In genomic region chr17:5619088-5619740, GRCh38 we compare ENCODE assay signal across 11 cellular contexts. TPM values are rescaled to one million over a fixed set of nuclear protein-coding genes. Genes with fewer than 3 reads are reported as not detected.
DNase-seq lines count a peak whose midpoint lies in the region; ATAC-seq and TF ChIP-seq lines count a peak whose summit lies in the region.
"Had no signal": no experiment of that assay in that cellular context is flagged by ENCODE, and none has a peak within 500 bp of the region (broad histone marks: within the 10 kb centered on the region; RNA-seq: fewer than 3 reads in every experiment).

No MANE protein-coding gene starts in this region.

- DNase-seq in activated CD4-positive, alpha-beta memory T cell treated with anti-CD3 and anti-CD28 coated beads for 36 hours, result peak; percentile 34
- no peak for DNase-seq in activated CD4-positive, alpha-beta memory T cell treated with anti-CD3 and anti-CD28 coated beads, Interleukin-2, amount 10 ng/mL, durations not matched to agents 7 days and 5 days
- DNase-seq in GM10266 (ENCODE audit: extremely low spot score), result peak; percentile 28
- peak; percentile 37 to 73 for DNase-seq in NCI-H1930 (lab: John Stamatoyannopoulos, UW)
- DNase-seq in AML-193 (lab: John Stamatoyannopoulos, UW), result no peak
- DNase-seq in T1000 (lab: John Stamatoyannopoulos, UW), result no peak
- DNase-seq in CD1c-positive myeloid dendritic cell (ENCODE audit: extremely low spot score), result no peak
- DNase-seq: activated gamma-delta T cell, endodermal cell, kidney glomerular epithelial cell had no signal

- H3K36me3 Mint-ChIP-seq in activated CD4-positive, alpha-beta memory T cell treated with anti-CD3 and anti-CD28 coated beads for 36 hours, result no peaks in the 10 kb centered on the region
- H3K36me3 Mint-ChIP-seq in activated CD4-positive, alpha-beta memory T cell treated with anti-CD3 and anti-CD28 coated beads, Interleukin-2, amount 10 ng/mL, durations not matched to agents 7 days and 5 days (ENCODE audit: low read depth), result no peaks in the 10 kb centered on the region
- no peaks in the 10 kb centered on the region for H3K36me3 Mint-ChIP-seq in activated T-helper 17 cell treated with anti-CD3 and anti-CD28 coated beads, Interleukin-2, amount 50 U/mL, for 72 hours (ENCODE audit: low read depth)

- TF ChIP-seq CTCF in GM10266 (IDR thresholded peaks at IDR 0.05; ENCODE audit: control insufficient read depth, insufficient read depth, low read depth, missing control alignments), result no peak

- no peak overlapping the region for H3K27ac Mint-ChIP-seq in activated CD4-positive, alpha-beta memory T cell treated with anti-CD3 and anti-CD28 coated beads for 36 hours
- no peak overlapping the region for H3K27ac Mint-ChIP-seq in activated CD4-positive, alpha-beta memory T cell treated with anti-CD3 and anti-CD28 coated beads, Interleukin-2, amount 10 ng/mL, durations not matched to agents 7 days and 5 days
- no peak overlapping the region for H3K27ac Mint-ChIP-seq in activated T-helper 17 cell treated with anti-CD3 and anti-CD28 coated beads, Interleukin-2, amount 50 U/mL, for 72 hours
- H3K27ac Mint-ChIP-seq: endodermal cell had no signal

- peak; percentile 70 for ATAC-seq in activated T-helper 17 cell treated with anti-CD3 and anti-CD28 coated beads, Interleukin-2, amount 50 U/mL, for 72 hours (replicated peaks)

- POLR2A ChIA-PET in activated CD4-positive, alpha-beta memory T cell treated with anti-CD3 and anti-CD28 coated beads for 36 hours (lab: Charles Lee), result interaction anchor here (0.5 kb wide), 1 partner anchor 348 kb away, joined by 3 read pairs; no protein-coding TSS in a partner anchor
- POLR2A ChIA-PET in activated CD4-positive, alpha-beta memory T cell treated with anti-CD3 and anti-CD28 coated beads, Interleukin-2, amount 10 ng/mL, durations not matched to agents 7 days and 5 days (lab: Charles Lee), result no interaction called here

- H3K9me3 Mint-ChIP-seq in activated CD4-positive, alpha-beta memory T cell treated with anti-CD3 and anti-CD28 coated beads for 36 hours, result no peaks in the 10 kb centered on the region
- no peaks in the 10 kb centered on the region for H3K9me3 Mint-ChIP-seq in activated CD4-positive, alpha-beta memory T cell treated with anti-CD3 and anti-CD28 coated beads, Interleukin-2, amount 10 ng/mL, durations not matched to agents 7 days and 5 days
- H3K9me3 Mint-ChIP-seq in activated T-helper 17 cell treated with anti-CD3 and anti-CD28 coated beads, Interleukin-2, amount 50 U/mL, for 72 hours, result no peaks in the 10 kb centered on the region
- H3K9me3 Mint-ChIP-seq: endodermal cell had no signal

- peak overlapping the region; percentile 31 for H3K4me3 Mint-ChIP-seq in activated CD4-positive, alpha-beta memory T cell treated with anti-CD3 and anti-CD28 coated beads for 36 hours
- no peak overlapping the region for H3K4me3 Mint-ChIP-seq in activated CD4-positive, alpha-beta memory T cell treated with anti-CD3 and anti-CD28 coated beads, Interleukin-2, amount 10 ng/mL, durations not matched to agents 7 days and 5 days
- H3K4me3 Mint-ChIP-seq in activated T-helper 17 cell treated with anti-CD3 and anti-CD28 coated beads, Interleukin-2, amount 50 U/mL, for 72 hours, result peak overlapping the region; percentile 69
- H3K4me3 Mint-ChIP-seq: endodermal cell had no signal

- H3K27me3 Mint-ChIP-seq in activated CD4-positive, alpha-beta memory T cell treated with anti-CD3 and anti-CD28 coated beads for 36 hours, result peaks cover 11% of the 10 kb centered on the region
- H3K27me3 Mint-ChIP-seq in activated CD4-positive, alpha-beta memory T cell treated with anti-CD3 and anti-CD28 coated beads, Interleukin-2, amount 10 ng/mL, durations not matched to agents 7 days and 5 days, result peaks cover 18% of the 10 kb centered on the region
- peaks cover 25% of the 10 kb centered on the region for H3K27me3 Mint-ChIP-seq in activated T-helper 17 cell treated with anti-CD3 and anti-CD28 coated beads, Interleukin-2, amount 50 U/mL, for 72 hours

- intact Hi-C loops in activated CD4-positive, alpha-beta memory T cell treated with anti-CD3 and anti-CD28 coated beads for 36 hours (cut with micrococcal nuclease), result no loop called here

- CTCF ChIA-PET in activated CD4-positive, alpha-beta memory T cell treated with anti-CD3 and anti-CD28 coated beads for 36 hours (lab: Charles Lee), result no interaction called here
- CTCF ChIA-PET in activated CD4-positive, alpha-beta memory T cell treated with anti-CD3 and anti-CD28 coated beads, Interleukin-2, amount 10 ng/mL, durations not matched to agents 7 days and 5 days (lab: Charles Lee), result no interaction called here

- H3K4me1 Mint-ChIP-seq in activated CD4-positive, alpha-beta memory T cell treated with anti-CD3 and anti-CD28 coated beads for 36 hours (ENCODE audit: low read depth), result no peaks in the 10 kb centered on the region
- no peaks in the 10 kb centered on the region for H3K4me1 Mint-ChIP-seq in activated CD4-positive, alpha-beta memory T cell treated with anti-CD3 and anti-CD28 coated beads, Interleukin-2, amount 10 ng/mL, durations not matched to agents 7 days and 5 days
- no peaks in the 10 kb centered on the region for H3K4me1 Mint-ChIP-seq in activated T-helper 17 cell treated with anti-CD3 and anti-CD28 coated beads, Interleukin-2, amount 50 U/mL, for 72 hours
- H3K4me1 Mint-ChIP-seq: endodermal cell had no signal

RNA-seq across cellular contexts. Expression of gene NLRP1, which starts 34.9 kb away (rescaled TPM):
- total RNA-seq in activated CD4-positive, alpha-beta memory T cell treated with anti-CD3 and anti-CD28 coated beads for 36 hours, result 10 to 100 TPM; 39.9 to 45.0 TPM
- 100 to 1,000 TPM; 102 to 104 TPM for total RNA-seq in activated CD4-positive, alpha-beta memory T cell treated with anti-CD3 and anti-CD28 coated beads, Interleukin-2, amount 10 ng/mL, durations not matched to agents 7 days and 5 days
- 100 to 1,000 TPM in 1 of 2 donors, 10 to 100 TPM in 1; 39.9 to 129 TPM for total RNA-seq in activated T-helper 17 cell treated with anti-CD3 and anti-CD28 coated beads, Interleukin-2, amount 50 U/mL, for 72 hours

Comparison
In these comparisons a context has a peak if more than half of its experiments do, and no peak if none do; other contexts are left out.
1. DNase-seq: peak in activated CD4-positive, alpha-beta memory T cell treated with anti-CD3 and anti-CD28 coated beads for 36 hours (single experiment), GM10266 (single experiment) and NCI-H1930 (2 of 2); none in activated CD4-positive, alpha-beta memory T cell treated with anti-CD3 and anti-CD28 coated beads, Interleukin-2, amount 10 ng/mL, durations not matched to agents 7 days and 5 days (single experiment), AML-193 (0 of 2), T1000 (single experiment) and CD1c-positive myeloid dendritic cell (single experiment).